Comparison of ENCODE assay signal across 10 cellular contexts in the genomic region with DNA sequence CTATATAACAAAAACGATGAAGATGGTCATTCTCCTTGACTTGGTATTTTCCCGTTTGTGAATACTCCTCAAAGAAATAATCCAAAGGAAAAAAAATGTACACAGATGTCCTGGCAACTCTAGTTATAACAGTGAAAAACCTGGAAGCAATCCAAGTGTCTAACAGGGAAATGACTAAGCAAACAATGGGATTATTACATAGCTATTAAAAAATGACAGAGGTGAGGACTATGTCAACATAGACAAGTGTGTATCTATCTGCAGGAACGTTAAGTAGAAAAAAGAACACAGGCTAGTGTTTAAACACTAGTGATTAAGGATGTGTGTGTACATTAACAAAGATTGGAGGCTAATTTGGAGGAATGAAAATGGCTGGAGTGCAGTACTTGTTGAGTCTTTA. TPM values are rescaled to one million over a fixed set of nuclear protein-coding genes. Genes with fewer than 3 reads are reported as not detected.
DNase-seq lines count a peak whose midpoint lies in the region; ATAC-seq, FAIRE-seq and TF ChIP-seq lines count a peak whose summit lies in the region.
"Had no signal": no experiment of that assay in that cellular context is flagged by ENCODE, and none has a peak within 500 bp of the region (broad histone marks: within the 10 kb centered on the region; RNA-seq: fewer than 3 reads in every experiment).

No MANE protein-coding gene starts in this region.

- TF ChIP-seq POLR2A in K562 (conservative IDR thresholded peaks at IDR 0.05), result no peak

- POLR2A ChIA-PET in K562 (lab: Yijun Ruan, JAX), result interaction anchor here (1.3 kb wide), 1 partner anchor 8 kb away, joined by 4 read pairs; no protein-coding TSS in a partner anchor

- no peaks in the 10 kb centered on the region for H4K20me1 ChIP-seq in K562 (replicated peaks; ENCODE audit: control insufficient read depth, insufficient read depth, low read length)

- H3K9me3 ChIP-seq in K562 (replicated peaks; ENCODE audit: control insufficient read depth, insufficient read depth, low read depth, low read length), result no peaks in the 10 kb centered on the region
- H3K9me3 ChIP-seq in lung (ENCODE audit: control insufficient read depth in 2 of 2, insufficient read depth in 1 of 2, low read length in 1 of 2), result no peaks in the 10 kb centered on the region

- H3K36me3 ChIP-seq in K562 (ENCODE audit: control insufficient read depth, insufficient read depth, low read length), result no peaks in the 10 kb centered on the region
- H3K36me3 ChIP-seq in lung (ENCODE audit: control insufficient read depth in 2 of 2, insufficient read depth in 2 of 2, low read length in 2 of 2), result no peaks in the 10 kb centered on the region

- H2AFZ ChIP-seq in K562 (ENCODE audit: low read depth, low read length), result peak overlapping the region; percentile 44; the same call in 1 of the 2 replicates

- intact Hi-C loops in K562 (cut with micrococcal nuclease), result no loop called here

- no peak overlapping the region for H3K4me3 ChIP-seq in K562
- no peak overlapping the region for H3K4me3 ChIP-seq in lung

- TF ChIP-seq RAD21 in K562 (CRISPR knock-in tag; conservative IDR thresholded peaks at IDR 0.05 in 1 of 2, IDR thresholded peaks at IDR 0.05 in 1 of 2), result no peak

- no peaks in the 10 kb centered on the region for H3K79me2 ChIP-seq in K562 (ENCODE audit: control insufficient read depth, insufficient read depth, low read length)

- H3K27me3 ChIP-seq in K562 (ENCODE audit: control insufficient read depth in 2 of 2, insufficient read depth in 2 of 2, low read length in 2 of 2) (no peaks in the 10 kb centered on the region), lung (ENCODE audit: control insufficient read depth, insufficient read depth) (no peaks in the 10 kb centered on the region)

- TF ChIP-seq CTCF in K562 (IDR thresholded peaks at IDR 0.05 in 2 of 3, conservative IDR thresholded peaks at IDR 0.05 in 1 of 3; ENCODE audit: insufficient read depth in 2 of 3, low read depth in 1 of 3, low read length in 3 of 3), result no peak
- TF ChIP-seq CTCF in lung (IDR thresholded peaks at IDR 0.05; ENCODE audit: control extremely low read depth, extremely low read depth), result no peak

- no peak for TF ChIP-seq EP300 in K562 (IDR thresholded peaks at IDR 0.05; ENCODE audit: low read length)

- DNase-seq in EH (ENCODE audit: low read depth), result peak; percentile 86
- peak; percentile 94 for DNase-seq in NCI-H2029 treated with DMSO at 0.1 percent for 48 hours (lab: John Stamatoyannopoulos, UW)
- DNase-seq in K562 (ENCODE audit: extremely low read depth in 1 of 4, low spot score in 3 of 4), result no peak
- no peak for DNase-seq in lung (ENCODE audit: low spot score)
- no peak for DNase-seq in activated effector memory CD4-positive, alpha-beta T cell treated with Interleukin-2 at 50 U/mL for 16 hours
- DNase-seq: activated naive CD4-positive, alpha-beta T cell treated with anti-CD3 and anti-CD28 coated beads, Interleukin-2, amount 50 U/mL, for 16 hours; kidney had no signal

- no peak overlapping the region for H3K27ac ChIP-seq in K562 (ENCODE audit: extremely low read depth, low read depth, low read length)
- no peak overlapping the region for H3K27ac ChIP-seq in lung (ENCODE audit: low read depth in 1 of 2, low read length in 1 of 2)

- in situ Hi-C loops in K562 (cut with MboI), result no loop called here

- H3K4me1 ChIP-seq in K562 (replicated peaks in 1 of 2; ENCODE audit: control insufficient read depth in 2 of 2, insufficient read depth in 2 of 2, low read length in 2 of 2), result peaks cover 0 to 8% of the 10 kb centered on the region in 2 experiments; a peak in 2 of 5 replicates
- peaks cover 0 to under 1% of the 10 kb centered on the region in 2 donors for H3K4me1 ChIP-seq in lung (ENCODE audit: control insufficient read depth in 2 of 2, insufficient read depth in 2 of 2, low read length in 2 of 2)

- BruUV-seq in K562 (replicated peaks; lab: Mats Ljungman, UMichigan), result no TSS peak

- ATAC-seq in K562 (no peak), lung (ENCODE audit: insufficient read depth, low FRiP score) (peak; percentile 34), HG03045 (IDR thresholded peaks at IDR 0.05; ENCODE audit: unreplicated experiment) (no peak), HG02840 (IDR thresholded peaks at IDR 0.05; ENCODE audit: low FRiP score, unreplicated experiment) (no peak), HG02759 (IDR thresholded peaks at IDR 0.05; ENCODE audit: unreplicated experiment) (no peak)

- no peak for FAIRE-seq in K562 (lab: Jason Lieb, UNC)
- FAIRE-seq: kidney had no signal

- 10% methylated on average over 3 of the region's 3 CpGs for WGBS in K562 (ENCODE audit: insufficient coverage, low coverage, missing lambda C conversion rate)
- 20 to 31% methylated on average over 3 of the region's 3 CpGs for WGBS in lung, 2 donors

- H3K9ac ChIP-seq in K562 (ENCODE audit: insufficient read depth in 1 of 2, low read depth in 2 of 2, low read length in 2 of 2), result no peak overlapping the region

- CTCF ChIA-PET in K562 (lab: Yijun Ruan, JAX; ENCODE audit: low intra/inter-chr PET ratio), result interaction anchor here (0.6 kb wide), 1 partner anchor 1012 kb away, joined by 6 read pairs; no protein-coding TSS in a partner anchor

- H3K9me1 ChIP-seq in K562 (ENCODE audit: control insufficient read depth, insufficient read depth, low read length), result no peaks in the 10 kb centered on the region

- H3K4me2 ChIP-seq in K562 (ENCODE audit: insufficient read depth, low read length), result no peak overlapping the region; the same call in 1 of the 2 replicates

TF ChIP-seq in K562, 482 proteins besides CTCF, POLR2A, EP300 and RAD21 (continues in another document):
- TF ChIP-seq, protein P1, sequence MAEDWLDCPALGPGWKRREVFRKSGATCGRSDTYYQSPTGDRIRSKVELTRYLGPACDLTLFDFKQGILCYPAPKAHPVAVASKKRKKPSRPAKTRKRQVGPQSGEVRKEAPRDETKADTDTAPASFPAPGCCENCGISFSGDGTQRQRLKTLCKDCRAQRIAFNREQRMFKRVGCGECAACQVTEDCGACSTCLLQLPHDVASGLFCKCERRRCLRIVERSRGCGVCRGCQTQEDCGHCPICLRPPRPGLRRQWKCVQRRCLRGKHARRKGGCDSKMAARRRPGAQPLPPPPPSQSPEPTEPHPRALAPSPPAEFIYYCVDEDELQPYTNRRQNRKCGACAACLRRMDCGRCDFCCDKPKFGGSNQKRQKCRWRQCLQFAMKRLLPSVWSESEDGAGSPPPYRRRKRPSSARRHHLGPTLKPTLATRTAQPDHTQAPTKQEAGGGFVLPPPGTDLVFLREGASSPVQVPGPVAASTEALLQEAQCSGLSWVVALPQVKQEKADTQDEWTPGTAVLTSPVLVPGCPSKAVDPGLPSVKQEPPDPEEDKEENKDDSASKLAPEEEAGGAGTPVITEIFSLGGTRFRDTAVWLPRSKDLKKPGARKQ (CRISPR knock-in tag; IDR thresholded peaks at IDR 0.05), result no peak
- TF ChIP-seq ZNF79 (CRISPR knock-in tag; IDR thresholded peaks at IDR 0.05; ENCODE audit: low read depth), result no peak
- TF ChIP-seq SNRNP70 (optimal IDR thresholded peaks at IDR 0.05; ENCODE audit: low read depth, low read length), result no peak
- peak; percentile 36; the same call in 1 of the 2 replicates for TF ChIP-seq ZNF316 (IDR thresholded peaks at IDR 0.05)
- TF ChIP-seq MEIS2 (IDR thresholded peaks at IDR 0.05; ENCODE audit: partially characterized antibody), result peak; percentile 39
- no peak for TF ChIP-seq MTA3 (IDR thresholded peaks at IDR 0.05; ENCODE audit: borderline replicate concordance)
- no peak for TF ChIP-seq BCOR (IDR thresholded peaks at IDR 0.05)
- no peak for TF ChIP-seq HNRNPUL1 (IDR thresholded peaks at IDR 0.05; ENCODE audit: low read length)

RNA-seq across cellular contexts. Expression of a gene that starts 5.9 kb away (rescaled TPM):
- 1.2 and 1.3 TPM in 2 replicates for total RNA-seq in K562 (2011; cell fraction: chromatin; rRNA removed; ENCODE audit: low replicate concordance)
- 1.6 and 1.7 TPM in 2 replicates for total RNA-seq in K562 (2011; cell fraction: nucleolus; rRNA removed)
- total RNA-seq in K562 (2011; cell fraction: nucleoplasm; rRNA removed), result 2.1 and 2.5 TPM in 2 replicates
- 0.41 and 2.0 TPM in 2 replicates for total RNA-seq in K562 (2014; rRNA removed)
- 0.61 and 0.65 TPM in 2 replicates for total RNA-seq in K562 (2014; rRNA removed; fragmentation: Illumina TruSeq; extraction: Trizol)
- total RNA-seq in K562 (2015; rRNA removed; fragmentation: Illumina TruSeq; extraction: Trizol), result 1.1 TPM in 2 replicates
- 0.89 and 0.93 TPM in 2 replicates for total RNA-seq in K562 (2021)
- polyA plus RNA-seq in K562 (2011; rRNA removed), result 0.49 and 0.84 TPM in 2 replicates
- polyA plus RNA-seq in K562 (2011; cell fraction: cytosol; rRNA removed), result 0.30 and 0.35 TPM in 2 replicates
- 0.74 and 0.97 TPM in 2 replicates for polyA plus RNA-seq in K562 (2011; cell fraction: nucleus; rRNA removed)
- 0.82 and 1.4 TPM in 2 replicates for polyA plus RNA-seq in K562 (2012)
- 0.46 and 0.61 TPM in 2 replicates for polyA plus RNA-seq in K562 (2014; fragmentation: Illumina TruSeq; extraction: Trizol)
- under 1 TPM; 0.28 to 0.45 TPM for polyA plus RNA-seq in K562 (2014; fragmentation: Nextera tagmentation; extraction: Ambion mirVana)
- 0.45 and 0.93 TPM in 2 replicates for polyA plus RNA-seq in K562 (2014; rRNA removed)
- 0.74 and 1.1 TPM in 2 replicates for polyA minus RNA-seq in K562 (2011; rRNA and poly(A)+ RNA removed)
- polyA minus RNA-seq in K562 (2011; cell fraction: cytosol; rRNA and poly(A)+ RNA removed), result 0.36 and 1.2 TPM in 2 replicates
- polyA minus RNA-seq in K562 (2011; cell fraction: nucleus; rRNA and poly(A)+ RNA removed), result 1.5 and 2.2 TPM in 2 replicates
- 10 to 100 TPM; 19.4 to 22.9 TPM for total RNA-seq in lung
- 10 to 100 TPM in 1 of 2 donors, 1 to 10 TPM in 1; 3.1 to 22.2 TPM for polyA plus RNA-seq in lung

RNA-seq across cellular contexts. Expression of a gene that starts 33.6 kb away (rescaled TPM):
- 47.1 and 85.0 TPM in 2 replicates for total RNA-seq in K562 (2011; cell fraction: chromatin; rRNA removed; ENCODE audit: low replicate concordance)
- total RNA-seq in K562 (2011; cell fraction: nucleolus; rRNA removed), result 28.7 and 30.1 TPM in 2 replicates
- total RNA-seq in K562 (2011; cell fraction: nucleoplasm; rRNA removed), result 46.6 and 68.3 TPM in 2 replicates
- 41.6 and 42.1 TPM in 2 replicates for total RNA-seq in K562 (2014; rRNA removed)
- total RNA-seq in K562 (2014; rRNA removed; fragmentation: Illumina TruSeq; extraction: Trizol), result 66.5 and 71.3 TPM in 2 replicates
- 60.6 and 64.4 TPM in 2 replicates for total RNA-seq in K562 (2015; rRNA removed; fragmentation: Illumina TruSeq; extraction: Trizol)
- 48.0 and 49.6 TPM in 2 replicates for total RNA-seq in K562 (2021)
- polyA plus RNA-seq in K562 (2011; rRNA removed), result 40.8 and 47.0 TPM in 2 replicates
- polyA plus RNA-seq in K562 (2011; cell fraction: cytosol; rRNA removed), result 19.8 and 37.3 TPM in 2 replicates
- polyA plus RNA-seq in K562 (2011; cell fraction: nucleus; rRNA removed), result 40.7 and 58.0 TPM in 2 replicates
- 21.8 and 38.7 TPM in 2 replicates for polyA plus RNA-seq in K562 (2012)
- polyA plus RNA-seq in K562 (2014; fragmentation: Illumina TruSeq; extraction: Trizol), result 57.1 and 72.5 TPM in 2 replicates
- polyA plus RNA-seq in K562 (2014; fragmentation: Nextera tagmentation; extraction: Ambion mirVana), result 100 to 1,000 TPM; 157 to 186 TPM
- polyA plus RNA-seq in K562 (2014; rRNA removed), result 39.4 and 45.8 TPM in 2 replicates
- 43.3 and 43.9 TPM in 2 replicates for polyA minus RNA-seq in K562 (2011; rRNA and poly(A)+ RNA removed)
- 20.9 and 22.6 TPM in 2 replicates for polyA minus RNA-seq in K562 (2011; cell fraction: cytosol; rRNA and poly(A)+ RNA removed)
- polyA minus RNA-seq in K562 (2011; cell fraction: nucleus; rRNA and poly(A)+ RNA removed), result 25.6 and 44.3 TPM in 2 replicates
- 10 to 100 TPM; 44.5 to 79.2 TPM for total RNA-seq in lung
- 10 to 100 TPM; 28.2 to 36.3 TPM for polyA plus RNA-seq in lung

Comparison
In these comparisons a context has a peak if more than half of its experiments do, and no peak if none do; other contexts are left out.
1. DNase-seq: peak in EH (single experiment) and NCI-H2029 treated with DMSO at 0.1 percent for 48 hours (single experiment); none in K562 (0 of 4), lung (single experiment) and activated effector memory CD4-positive, alpha-beta T cell treated with Interleukin-2 at 50 U/mL for 16 hours (single experiment).
2. RNA of a gene that starts 5.9 kb away (total RNA-seq): 19.4 to 22.9 TPM in lung; 0.41 to 2.5 TPM in K562; every median in the first group is over 4 times any median in the second.